In genomic region chr19:57477191-57478008, GRCh38 we compare ENCODE assay signal across 1 cellular context.
TF ChIP-seq lines count a peak whose summit lies in the region.

Gene ZNF772, minus strand, starts transcription at chr19:57477566. Its CDS starts 257 bp downstream, at chr19:57477309.

TF ChIP-seq in HEK293, 187 proteins besides CTCF, POLR2A, EP300 and RAD21 (continued from another document):
- TF ChIP-seq ZNF148 (tag by site-specific recombination; IDR thresholded peaks at IDR 0.05; ENCODE audit: borderline replicate concordance) (no peak), ZNF146 (tag by site-specific recombination; IDR thresholded peaks at IDR 0.05) (no peak), ZNF26 (tag by site-specific recombination; IDR thresholded peaks at IDR 0.05) (no peak), ZNF610 (tag by site-specific recombination; IDR thresholded peaks at IDR 0.05; ENCODE audit: borderline replicate concordance) (0 out of 2 replicates have a peak, but pooled peaks have one; percentile 38), KLF8 (tag by site-specific recombination; IDR thresholded peaks at IDR 0.05) (peak; percentile 61), ZIC2 (tag by site-specific recombination; IDR thresholded peaks at IDR 0.05) (no peak), SCRT1 (tag by site-specific recombination; IDR thresholded peaks at IDR 0.05; ENCODE audit: borderline replicate concordance) (peak; percentile 78), ZNF274 (IDR thresholded peaks at IDR 0.05; ENCODE audit: low read length) (no peak), ZNF274 (tag by site-specific recombination; IDR thresholded peaks at IDR 0.05; ENCODE audit: borderline replicate concordance) (no peak), ZNF624 (tag by site-specific recombination; IDR thresholded peaks at IDR 0.05) (no peak), ZNF514 (tag by site-specific recombination; IDR thresholded peaks at IDR 0.05) (no peak), SETDB1 (IDR thresholded peaks at IDR 0.05; ENCODE audit: insufficient read length, low read length) (peak; percentile 81), PRDM1 (tag by site-specific recombination; IDR thresholded peaks at IDR 0.05) (no peak), ZNF670 (tag by site-specific recombination; IDR thresholded peaks at IDR 0.05; ENCODE audit: low read depth) (no peak), MZF1 (tag by site-specific recombination; IDR thresholded peaks at IDR 0.05; ENCODE audit: borderline replicate concordance) (no peak), ZNF529 (tag by site-specific recombination; IDR thresholded peaks at IDR 0.05; ENCODE audit: insufficient replicate concordance) (no peak), ZNF157 (tag by site-specific recombination; IDR thresholded peaks at IDR 0.05) (no peak), ZNF394 (tag by site-specific recombination; IDR thresholded peaks at IDR 0.05; ENCODE audit: borderline replicate concordance) (0 out of 2 replicates have a peak, but pooled peaks have one; percentile 22), SP3 (tag by site-specific recombination; IDR thresholded peaks at IDR 0.05) (peak; percentile 76), KLF17 (tag by site-specific recombination; IDR thresholded peaks at IDR 0.05) (no peak), ZNF626 (tag by site-specific recombination; IDR thresholded peaks at IDR 0.05) (peak; percentile 36; the same call in 1 of the 2 replicates), ZNF792 (tag by site-specific recombination; IDR thresholded peaks at IDR 0.05) (no peak), ZSCAN18 (tag by site-specific recombination; IDR thresholded peaks at IDR 0.05) (no peak), ZBTB6 (tag by site-specific recombination; IDR thresholded peaks at IDR 0.05) (no peak), ZNF23 (tag by site-specific recombination; IDR thresholded peaks at IDR 0.05; ENCODE audit: borderline replicate concordance) (no peak), ZNF433 (tag by site-specific recombination; IDR thresholded peaks at IDR 0.05; ENCODE audit: low read depth) (no peak), TRIM28 (IDR thresholded peaks at IDR 0.05; ENCODE audit: borderline replicate concordance, low read length) (peak; percentile 86), ZFP37 (tag by site-specific recombination; IDR thresholded peaks at IDR 0.05) (no peak), GLI2 (tag by site-specific recombination; IDR thresholded peaks at IDR 0.05; ENCODE audit: borderline replicate concordance, low read depth) (no peak), ZSCAN4 (tag by site-specific recombination; IDR thresholded peaks at IDR 0.05) (no peak), ZNF692 (tag by site-specific recombination; IDR thresholded peaks at IDR 0.05) (peak; percentile 81), BCL11B (tag by site-specific recombination; IDR thresholded peaks at IDR 0.05; ENCODE audit: low read depth) (no peak), ZBTB21 (tag by site-specific recombination; IDR thresholded peaks at IDR 0.05) (no peak), ZNF791 (tag by site-specific recombination; IDR thresholded peaks at IDR 0.05) (no peak), ZSCAN16 (tag by site-specific recombination; IDR thresholded peaks at IDR 0.05) (no peak), ZNF366 (tag by site-specific recombination; conservative IDR thresholded peaks at IDR 0.05) (no peak), ELK4 (IDR thresholded peaks at IDR 0.05; ENCODE audit: borderline replicate concordance, low read depth, low read length) (no peak), REPIN1 (tag by site-specific recombination; IDR thresholded peaks at IDR 0.05; ENCODE audit: low read depth) (no peak), ZSCAN30 (tag by site-specific recombination; IDR thresholded peaks at IDR 0.05) (no peak), ZNF302 (tag by site-specific recombination; IDR thresholded peaks at IDR 0.05; ENCODE audit: low read depth) (no peak), ZNF155 (tag by site-specific recombination; IDR thresholded peaks at IDR 0.05) (no peak), ZNF639 (tag by site-specific recombination; IDR thresholded peaks at IDR 0.05) (no peak), ZBTB10 (tag by site-specific recombination; IDR thresholded peaks at IDR 0.05) (no peak), ZBTB48 (tag by site-specific recombination; IDR thresholded peaks at IDR 0.05) (no peak), AEBP2 (tag by site-specific recombination; IDR thresholded peaks at IDR 0.05; ENCODE audit: borderline replicate concordance) (no peak), ZBTB7A (tag by site-specific recombination; IDR thresholded peaks at IDR 0.05; ENCODE audit: low read depth) (no peak), ZNF239 (tag by site-specific recombination; IDR thresholded peaks at IDR 0.05) (no peak), YY2 (tag by site-specific recombination; IDR thresholded peaks at IDR 0.05) (peak; percentile 73)
